Comparison of ENCODE assay signal across 8 cellular contexts in the genomic region with DNA sequence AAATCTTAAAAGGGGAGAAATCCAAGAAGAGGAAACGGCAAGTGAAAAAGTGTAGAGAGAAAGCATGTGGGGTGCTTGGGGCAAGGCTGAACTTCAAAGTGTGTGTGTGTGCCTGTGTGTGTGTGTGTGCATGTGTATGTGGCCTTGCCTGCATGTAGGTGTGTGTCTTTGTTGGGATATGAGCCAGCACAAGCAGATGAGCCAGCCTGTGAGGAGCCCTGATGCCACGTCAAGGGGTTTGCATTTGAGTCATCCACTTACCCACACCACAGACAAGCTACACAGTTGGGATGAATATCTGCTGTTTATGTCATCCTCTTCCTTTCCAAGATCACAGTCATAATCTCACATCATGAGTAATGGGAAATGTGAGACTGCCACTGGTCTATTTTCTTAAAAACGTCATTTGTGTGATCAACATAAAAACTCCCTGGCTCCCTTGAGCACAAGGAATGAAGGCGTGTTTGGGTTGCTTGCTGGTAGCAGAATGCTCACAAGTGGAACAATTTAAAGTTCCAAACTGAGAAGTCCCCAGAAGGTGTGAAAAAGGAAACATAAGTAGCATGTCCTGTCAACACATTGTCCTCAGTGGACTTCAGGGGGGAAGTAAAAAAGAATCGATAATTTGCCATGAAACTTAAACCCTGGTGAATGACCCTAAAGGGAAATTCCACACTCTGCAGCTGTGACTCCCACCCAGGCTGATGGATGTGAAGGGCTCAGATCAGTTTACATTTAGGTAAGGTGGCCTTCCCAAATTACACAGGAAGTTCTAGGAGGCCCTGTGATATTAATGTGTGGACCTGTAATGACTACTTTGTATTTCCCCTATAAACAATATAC. TPM values are rescaled to one million over a fixed set of nuclear protein-coding genes. Genes with fewer than 3 reads are reported as not detected.
DNase-seq lines count a peak whose midpoint lies in the region; ATAC-seq lines count a peak whose summit lies in the region.

No MANE protein-coding gene starts in this region.

- DNase-seq in CD1c-positive myeloid dendritic cell (ENCODE audit: extremely low spot score) (peak; percentile 27), LHCN-M2 (ENCODE audit: low read depth) (peak; percentile 99), iris pigment epithelial cell (ENCODE audit: low read depth) (peak; percentile 100), NCI-H1105 treated with DMSO at 0.1 percent for 48 hours (lab: John Stamatoyannopoulos, UW) (no peak), NCI-H1417 (lab: John Stamatoyannopoulos, UW) (no peak)
- peak; percentile 78 for DNase-seq in activated T-helper 1 cell treated with anti-CD3 and anti-CD28 coated beads, Interleukin-12 subunit alpha, Interleukin-12 subunit beta, Interleukin-2, Interleukin-4 antibody, amounts not matched to agents 30 ng/mL and 10 ng/mL and 1 ng/mL, durations not matched to agents 14 hours and 24 hours and 36 hours (ENCODE audit: low spot score)
- peak; percentile 80 to 83 for DNase-seq in stimulated activated CD8-positive, alpha-beta memory T cell treated with anti-CD3 and anti-CD28 coated beads, Interleukin-15, amount 100 ng/mL, for 48 hours (ENCODE audit: low read depth in 2 of 2)

- intact Hi-C loops in activated T-helper 1 cell treated with anti-CD3 and anti-CD28 coated beads, Interleukin-12 subunit alpha, Interleukin-12 subunit beta, Interleukin-2, Interleukin-4 antibody, amounts not matched to agents 30 ng/mL and 10 ng/mL and 1 ng/mL, durations not matched to agents 14 hours and 24 hours and 36 hours (cut with micrococcal nuclease): loop anchor here (1.0 to 5.0 kb wide), 5 partner anchors 33 to 328 kb away; a partner anchor contains a TSS

- H3K4me3 Mint-ChIP-seq in activated T-helper 1 cell treated with anti-CD3 and anti-CD28 coated beads, Interleukin-12 subunit alpha, Interleukin-12 subunit beta, Interleukin-2, Interleukin-4 antibody, amounts not matched to agents 30 ng/mL and 10 ng/mL and 1 ng/mL, durations not matched to agents 14 hours and 24 hours and 36 hours: peak overlapping the region; percentile 19

- H3K27me3 Mint-ChIP-seq in activated T-helper 1 cell treated with anti-CD3 and anti-CD28 coated beads, Interleukin-12 subunit alpha, Interleukin-12 subunit beta, Interleukin-2, Interleukin-4 antibody, amounts not matched to agents 30 ng/mL and 10 ng/mL and 1 ng/mL, durations not matched to agents 14 hours and 24 hours and 36 hours (ENCODE audit: insufficient read depth): no peaks in the 10 kb centered on the region

- H3K36me3 Mint-ChIP-seq in activated T-helper 1 cell treated with anti-CD3 and anti-CD28 coated beads, Interleukin-12 subunit alpha, Interleukin-12 subunit beta, Interleukin-2, Interleukin-4 antibody, amounts not matched to agents 30 ng/mL and 10 ng/mL and 1 ng/mL, durations not matched to agents 14 hours and 24 hours and 36 hours (ENCODE audit: low read depth): peaks cover 2% of the 10 kb centered on the region

- peak; percentile 61 for ATAC-seq in GM21423 (IDR thresholded peaks at IDR 0.05; ENCODE audit: unreplicated experiment)

- peak overlapping the region; percentile 98 for H3K27ac Mint-ChIP-seq in activated T-helper 1 cell treated with anti-CD3 and anti-CD28 coated beads, Interleukin-12 subunit alpha, Interleukin-12 subunit beta, Interleukin-2, Interleukin-4 antibody, amounts not matched to agents 30 ng/mL and 10 ng/mL and 1 ng/mL, durations not matched to agents 14 hours and 24 hours and 36 hours

- no peaks in the 10 kb centered on the region for H3K9me3 Mint-ChIP-seq in activated T-helper 1 cell treated with anti-CD3 and anti-CD28 coated beads, Interleukin-12 subunit alpha, Interleukin-12 subunit beta, Interleukin-2, Interleukin-4 antibody, amounts not matched to agents 30 ng/mL and 10 ng/mL and 1 ng/mL, durations not matched to agents 14 hours and 24 hours and 36 hours

- peaks cover 45% of the 10 kb centered on the region for H3K4me1 Mint-ChIP-seq in activated T-helper 1 cell treated with anti-CD3 and anti-CD28 coated beads, Interleukin-12 subunit alpha, Interleukin-12 subunit beta, Interleukin-2, Interleukin-4 antibody, amounts not matched to agents 30 ng/mL and 10 ng/mL and 1 ng/mL, durations not matched to agents 14 hours and 24 hours and 36 hours (ENCODE audit: low read depth)

RNA-seq across cellular contexts. Expression of a gene that starts 14.7 kb away (rescaled TPM):
- total RNA-seq in LHCN-M2 (2014; rRNA removed): not detected in 2 replicates
- not detected for polyA plus RNA-seq in LHCN-M2 (2012)
- 0.22 and 0.62 TPM in 2 replicates for total RNA-seq in activated T-helper 1 cell treated with anti-CD3 and anti-CD28 coated beads, Interleukin-12 subunit alpha, Interleukin-12 subunit beta, Interleukin-2, Interleukin-4 antibody, amounts not matched to agents 30 ng/mL and 10 ng/mL and 1 ng/mL, durations not matched to agents 14 hours and 24 hours and 36 hours

RNA-seq across cellular contexts. Expression of a gene that starts 14.8 kb away (rescaled TPM):
- not detected in 2 replicates for total RNA-seq in LHCN-M2 (2014; rRNA removed)
- not detected for polyA plus RNA-seq in LHCN-M2 (2012)
- total RNA-seq in activated T-helper 1 cell treated with anti-CD3 and anti-CD28 coated beads, Interleukin-12 subunit alpha, Interleukin-12 subunit beta, Interleukin-2, Interleukin-4 antibody, amounts not matched to agents 30 ng/mL and 10 ng/mL and 1 ng/mL, durations not matched to agents 14 hours and 24 hours and 36 hours: 0.22 and 0.23 TPM in 2 replicates

RNA-seq across cellular contexts. Expression of a gene that starts 32.5 kb away (rescaled TPM):
- total RNA-seq in LHCN-M2 (2014; rRNA removed): 0.32 and 0.57 TPM in 2 replicates
- polyA plus RNA-seq in LHCN-M2 (2012): 0.33 TPM
- 39.6 and 42.3 TPM in 2 replicates for total RNA-seq in activated T-helper 1 cell treated with anti-CD3 and anti-CD28 coated beads, Interleukin-12 subunit alpha, Interleukin-12 subunit beta, Interleukin-2, Interleukin-4 antibody, amounts not matched to agents 30 ng/mL and 10 ng/mL and 1 ng/mL, durations not matched to agents 14 hours and 24 hours and 36 hours

Comparison
In these comparisons a context has a peak if more than half of its experiments do, and no peak if none do; other contexts are left out.
1. DNase-seq: peak in CD1c-positive myeloid dendritic cell (single experiment), LHCN-M2 (single experiment), activated T-helper 1 cell treated with anti-CD3 and anti-CD28 coated beads, Interleukin-12 subunit alpha, Interleukin-12 subunit beta, Interleukin-2, Interleukin-4 antibody, amounts not matched to agents 30 ng/mL and 10 ng/mL and 1 ng/mL, durations not matched to agents 14 hours and 24 hours and 36 hours (single experiment), iris pigment epithelial cell (single experiment) and stimulated activated CD8-positive, alpha-beta memory T cell treated with anti-CD3 and anti-CD28 coated beads, Interleukin-15, amount 100 ng/mL, for 48 hours (2 of 2); none in NCI-H1105 treated with DMSO at 0.1 percent for 48 hours (single experiment) and NCI-H1417 (0 of 3).
2. RNA of a gene that starts 32.5 kb away (total RNA-seq): 39.6 to 42.3 TPM in activated T-helper 1 cell treated with anti-CD3 and anti-CD28 coated beads, Interleukin-12 subunit alpha, Interleukin-12 subunit beta, Interleukin-2, Interleukin-4 antibody, amounts not matched to agents 30 ng/mL and 10 ng/mL and 1 ng/mL, durations not matched to agents 14 hours and 24 hours and 36 hours; 0.32 to 0.57 TPM in LHCN-M2; every median in the first group is over 10 times any median in the second.